ENCODE assay signal across 16 cellular contexts in the genomic region with DNA sequence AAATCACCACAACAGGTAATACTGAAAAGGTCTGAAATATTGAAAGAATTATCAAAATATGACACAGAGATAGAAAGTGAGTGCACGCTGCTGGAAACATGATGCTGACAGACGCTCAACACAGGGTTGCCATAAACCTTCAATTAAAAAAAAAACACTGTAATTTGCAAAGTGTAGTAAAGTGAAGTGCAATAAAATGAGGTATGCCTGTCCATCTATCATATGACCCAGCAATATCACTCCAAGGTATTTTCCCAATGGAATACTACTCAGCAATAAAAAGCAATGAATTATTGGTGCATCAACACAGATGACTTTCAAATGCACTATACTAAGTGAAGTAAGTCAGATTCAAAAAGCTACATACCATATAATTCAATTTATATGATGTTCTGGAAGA. TPM values are rescaled to one million over a fixed set of nuclear protein-coding genes. Genes with fewer than 3 reads are reported as not detected.
A peak's percentile ranks its signal among the peaks of the same experiment; 100 is the strongest.
DNase-seq lines count a peak whose midpoint lies in the region; ATAC-seq, FAIRE-seq and TF ChIP-seq lines count a peak whose summit lies in the region.
"Had no signal": no experiment of that assay in that cellular context is flagged by ENCODE, and none has a peak within 500 bp of the region (broad histone marks: within the 10 kb centered on the region; RNA-seq: fewer than 3 reads in every experiment).

No MANE protein-coding gene starts in this region.

- no peak for ATAC-seq in WTC11
- peak; percentile 87 for ATAC-seq in left colon
- no peak for ATAC-seq in GM19324 (IDR thresholded peaks at IDR 0.05; ENCODE audit: low FRiP score, unreplicated experiment)
- no peak for ATAC-seq in SK-N-SH treated with all-trans-retinoic acid at 6 μM for 48 hours

- TF ChIP-seq CTCF in WTC11 (IDR thresholded peaks at IDR 0.05), result no peak

- intact Hi-C loops in left colon (cut with DNase I, micrococcal nuclease), result no loop called here

- peaks cover 13% of the 10 kb centered on the region for H3K36me3 Mint-ChIP-seq in WTC11

- H3K4me1 Mint-ChIP-seq in WTC11, result peaks cover 8% of the 10 kb centered on the region

- H3K27ac Mint-ChIP-seq in WTC11, result 0 out of 2 replicates have a peak overlapping the region, but pooled peaks have one; percentile 13
- H3K27ac Mint-ChIP-seq: CD4-positive, alpha-beta T cell had no signal

- DNase-seq in GM12891 (ENCODE audit: insufficient read length, low spot score) (no peak), H54 (ENCODE audit: insufficient read length, low spot score) (no peak), WTC11 (ENCODE audit: low spot score) (no peak), left colon (no peak), hypothalamus (lab: John Stamatoyannopoulos, UW) (no peak), UCSD-AML1 (lab: John Stamatoyannopoulos, UW; ENCODE audit: unreplicated experiment) (no peak)
- DNase-seq: ACHN; BE2C; Caco-2; CD4-positive, alpha-beta T cell had no signal

- TF ChIP-seq POLR2A in GM12891 (IDR thresholded peaks at IDR 0.05; ENCODE audit: low read depth, low read length) (no peak), H54 (IDR thresholded peaks at IDR 0.05; ENCODE audit: low read depth, low read length) (no peak)

- peaks cover 10% of the 10 kb centered on the region for H3K9me3 Mint-ChIP-seq in WTC11

- no peaks in the 10 kb centered on the region for H3K27me3 Mint-ChIP-seq in WTC11 (ENCODE audit: low read depth)
- H3K27me3 Mint-ChIP-seq: CD4-positive, alpha-beta T cell had no signal

- peak; percentile 52 for FAIRE-seq in GM12891 (lab: Jason Lieb, UNC)
- peak; percentile 15 for FAIRE-seq in H54 (lab: Jason Lieb, UNC)
- FAIRE-seq: A204.1, D721Med, G401.6, H1 had no signal

- CTCF ChIA-PET in WTC11 (lab: Charles Lee), result no interaction called here

- H3K4me3 Mint-ChIP-seq in WTC11, result no peak overlapping the region
- H3K4me3 Mint-ChIP-seq: CD4-positive, alpha-beta T cell had no signal

- POLR2A ChIA-PET in WTC11 (lab: Charles Lee), result no interaction called here

TF ChIP-seq in GM12891, 5 proteins besides CTCF, POLR2A, EP300 and RAD21:
- TF ChIP-seq POLR2AphosphoS5 (IDR thresholded peaks at IDR 0.05; ENCODE audit: low read depth, low read length) (no peak), PAX5 (IDR thresholded peaks at IDR 0.05; ENCODE audit: insufficient read depth, low read length, severe bottlenecking) (no peak), TAF1 (IDR thresholded peaks at IDR 0.05; ENCODE audit: low read depth, low read length) (no peak), SPI1 (IDR thresholded peaks at IDR 0.05; ENCODE audit: low read depth, low read length) (no peak), POU2F2 (IDR thresholded peaks at IDR 0.05; ENCODE audit: low read depth, low read length) (no peak)

TF ChIP-seq in WTC11, 78 proteins besides CTCF, POLR2A, EP300 and RAD21 (continues in another document):
- TF ChIP-seq ZNF263 (CRISPR knock-in tag; IDR thresholded peaks at IDR 0.05; ENCODE audit: low read depth) (no peak), NFE2L1 (CRISPR knock-in tag; IDR thresholded peaks at IDR 0.05) (no peak), TCF7 (CRISPR knock-in tag; IDR thresholded peaks at IDR 0.05; ENCODE audit: low read depth) (no peak)
- TF ChIP-seq, protein P1, sequence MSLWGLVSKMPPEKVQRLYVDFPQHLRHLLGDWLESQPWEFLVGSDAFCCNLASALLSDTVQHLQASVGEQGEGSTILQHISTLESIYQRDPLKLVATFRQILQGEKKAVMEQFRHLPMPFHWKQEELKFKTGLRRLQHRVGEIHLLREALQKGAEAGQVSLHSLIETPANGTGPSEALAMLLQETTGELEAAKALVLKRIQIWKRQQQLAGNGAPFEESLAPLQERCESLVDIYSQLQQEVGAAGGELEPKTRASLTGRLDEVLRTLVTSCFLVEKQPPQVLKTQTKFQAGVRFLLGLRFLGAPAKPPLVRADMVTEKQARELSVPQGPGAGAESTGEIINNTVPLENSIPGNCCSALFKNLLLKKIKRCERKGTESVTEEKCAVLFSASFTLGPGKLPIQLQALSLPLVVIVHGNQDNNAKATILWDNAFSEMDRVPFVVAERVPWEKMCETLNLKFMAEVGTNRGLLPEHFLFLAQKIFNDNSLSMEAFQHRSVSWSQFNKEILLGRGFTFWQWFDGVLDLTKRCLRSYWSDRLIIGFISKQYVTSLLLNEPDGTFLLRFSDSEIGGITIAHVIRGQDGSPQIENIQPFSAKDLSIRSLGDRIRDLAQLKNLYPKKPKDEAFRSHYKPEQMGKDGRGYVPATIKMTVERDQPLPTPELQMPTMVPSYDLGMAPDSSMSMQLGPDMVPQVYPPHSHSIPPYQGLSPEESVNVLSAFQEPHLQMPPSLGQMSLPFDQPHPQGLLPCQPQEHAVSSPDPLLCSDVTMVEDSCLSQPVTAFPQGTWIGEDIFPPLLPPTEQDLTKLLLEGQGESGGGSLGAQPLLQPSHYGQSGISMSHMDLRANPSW (CRISPR knock-in tag; conservative IDR thresholded peaks at IDR 0.05; ENCODE audit: low read depth), result no peak
- TF ChIP-seq, protein P2, sequence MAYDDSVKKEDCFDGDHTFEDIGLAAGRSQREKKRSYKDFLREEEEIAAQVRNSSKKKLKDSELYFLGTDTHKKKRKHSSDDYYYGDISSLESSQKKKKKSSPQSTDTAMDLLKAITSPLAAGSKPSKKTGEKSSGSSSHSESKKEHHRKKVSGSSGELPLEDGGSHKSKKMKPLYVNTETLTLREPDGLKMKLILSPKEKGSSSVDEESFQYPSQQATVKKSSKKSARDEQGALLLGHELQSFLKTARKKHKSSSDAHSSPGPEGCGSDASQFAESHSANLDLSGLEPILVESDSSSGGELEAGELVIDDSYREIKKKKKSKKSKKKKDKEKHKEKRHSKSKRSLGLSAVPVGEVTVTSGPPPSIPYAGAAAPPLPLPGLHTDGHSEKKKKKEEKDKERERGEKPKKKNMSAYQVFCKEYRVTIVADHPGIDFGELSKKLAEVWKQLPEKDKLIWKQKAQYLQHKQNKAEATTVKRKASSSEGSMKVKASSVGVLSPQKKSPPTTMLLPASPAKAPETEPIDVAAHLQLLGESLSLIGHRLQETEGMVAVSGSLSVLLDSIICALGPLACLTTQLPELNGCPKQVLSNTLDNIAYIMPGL (CRISPR knock-in tag; IDR thresholded peaks at IDR 0.05), result no peak

TF ChIP-seq in SK-N-SH treated with all-trans-retinoic acid at 6 μM for 48 hours, 23 proteins besides CTCF, POLR2A, EP300 and RAD21 (continues in another document):
- TF ChIP-seq, protein P3, sequence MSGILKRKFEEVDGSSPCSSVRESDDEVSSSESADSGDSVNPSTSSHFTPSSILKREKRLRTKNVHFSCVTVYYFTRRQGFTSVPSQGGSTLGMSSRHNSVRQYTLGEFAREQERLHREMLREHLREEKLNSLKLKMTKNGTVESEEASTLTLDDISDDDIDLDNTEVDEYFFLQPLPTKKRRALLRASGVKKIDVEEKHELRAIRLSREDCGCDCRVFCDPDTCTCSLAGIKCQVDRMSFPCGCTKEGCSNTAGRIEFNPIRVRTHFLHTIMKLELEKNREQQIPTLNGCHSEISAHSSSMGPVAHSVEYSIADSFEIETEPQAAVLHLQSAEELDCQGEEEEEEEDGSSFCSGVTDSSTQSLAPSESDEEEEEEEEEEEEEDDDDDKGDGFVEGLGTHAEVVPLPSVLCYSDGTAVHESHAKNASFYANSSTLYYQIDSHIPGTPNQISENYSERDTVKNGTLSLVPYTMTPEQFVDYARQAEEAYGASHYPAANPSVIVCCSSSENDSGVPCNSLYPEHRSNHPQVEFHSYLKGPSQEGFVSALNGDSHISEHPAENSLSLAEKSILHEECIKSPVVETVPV (CRISPR knock-in tag; IDR thresholded peaks at IDR 0.05), result no peak
- TF ChIP-seq ARNTL (CRISPR knock-in tag; IDR thresholded peaks at IDR 0.05; ENCODE audit: borderline replicate concordance, low read depth) (no peak), ISL1 (CRISPR knock-in tag; IDR thresholded peaks at IDR 0.05) (no peak), ZNF565 (CRISPR knock-in tag; conservative IDR thresholded peaks at IDR 0.05; ENCODE audit: low read depth) (no peak), ZC3H10 (CRISPR knock-in tag; IDR thresholded peaks at IDR 0.05) (no peak), TOX (CRISPR knock-in tag; IDR thresholded peaks at IDR 0.05; ENCODE audit: borderline replicate concordance) (no peak), PPARA (CRISPR knock-in tag; IDR thresholded peaks at IDR 0.05; ENCODE audit: borderline replicate concordance) (no peak), BACH2 (CRISPR knock-in tag; IDR thresholded peaks at IDR 0.05; ENCODE audit: borderline replicate concordance) (no peak)
- TF ChIP-seq, protein P4, sequence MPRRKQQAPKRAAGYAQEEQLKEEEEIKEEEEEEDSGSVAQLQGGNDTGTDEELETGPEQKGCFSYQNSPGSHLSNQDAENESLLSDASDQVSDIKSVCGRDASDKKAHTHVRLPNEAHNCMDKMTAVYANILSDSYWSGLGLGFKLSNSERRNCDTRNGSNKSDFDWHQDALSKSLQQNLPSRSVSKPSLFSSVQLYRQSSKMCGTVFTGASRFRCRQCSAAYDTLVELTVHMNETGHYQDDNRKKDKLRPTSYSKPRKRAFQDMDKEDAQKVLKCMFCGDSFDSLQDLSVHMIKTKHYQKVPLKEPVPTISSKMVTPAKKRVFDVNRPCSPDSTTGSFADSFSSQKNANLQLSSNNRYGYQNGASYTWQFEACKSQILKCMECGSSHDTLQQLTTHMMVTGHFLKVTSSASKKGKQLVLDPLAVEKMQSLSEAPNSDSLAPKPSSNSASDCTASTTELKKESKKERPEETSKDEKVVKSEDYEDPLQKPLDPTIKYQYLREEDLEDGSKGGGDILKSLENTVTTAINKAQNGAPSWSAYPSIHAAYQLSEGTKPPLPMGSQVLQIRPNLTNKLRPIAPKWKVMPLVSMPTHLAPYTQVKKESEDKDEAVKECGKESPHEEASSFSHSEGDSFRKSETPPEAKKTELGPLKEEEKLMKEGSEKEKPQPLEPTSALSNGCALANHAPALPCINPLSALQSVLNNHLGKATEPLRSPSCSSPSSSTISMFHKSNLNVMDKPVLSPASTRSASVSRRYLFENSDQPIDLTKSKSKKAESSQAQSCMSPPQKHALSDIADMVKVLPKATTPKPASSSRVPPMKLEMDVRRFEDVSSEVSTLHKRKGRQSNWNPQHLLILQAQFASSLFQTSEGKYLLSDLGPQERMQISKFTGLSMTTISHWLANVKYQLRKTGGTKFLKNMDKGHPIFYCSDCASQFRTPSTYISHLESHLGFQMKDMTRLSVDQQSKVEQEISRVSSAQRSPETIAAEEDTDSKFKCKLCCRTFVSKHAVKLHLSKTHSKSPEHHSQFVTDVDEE (CRISPR knock-in tag; IDR thresholded peaks at IDR 0.05), result no peak

RNA-seq across cellular contexts. Expression of a gene that starts 47.6 kb away (rescaled TPM):
- 76.4 TPM for polyA plus RNA-seq in GM12891 (2012; ENCODE audit: low read depth, missing spikeins)
- total RNA-seq in WTC11 (2021), result 7.5 to 10.3 TPM (median 9.1 TPM) in 3 replicates
- total RNA-seq in left colon, result 10 to 100 TPM; 18.4 to 23.7 TPM
